ENCODE assay signal across 28 cellular contexts in genomic region chr9:112369817-112370216, GRCh38.
"Had no signal": no experiment of that assay in that cellular context is flagged by ENCODE, and none has a peak within 500 bp of the region (broad histone marks: within the 10 kb centered on the region; RNA-seq: fewer than 3 reads in every experiment).

No MANE protein-coding gene starts in this region.

- H3K27ac ChIP-seq: colonic mucosa, coronary artery, dorsolateral prefrontal cortex, epithelial cell of prostate, esophagus muscularis mucosa, esophagus squamous epithelium, foreskin keratinocyte, gastrocnemius medialis, gastroesophageal sphincter, heart left ventricle, heart right ventricle had no signal

- H3K36me3 ChIP-seq: colonic mucosa, esophagus muscularis mucosa, esophagus squamous epithelium, gastrocnemius medialis, gastroesophageal sphincter, heart left ventricle, heart right ventricle had no signal

- FAIRE-seq: colon, endometrium, endothelial cell of umbilical vein, frontal cortex had no signal

- H3K4me1 ChIP-seq: colonic mucosa, esophagus muscularis mucosa, esophagus squamous epithelium, gastrocnemius medialis, gastroesophageal sphincter, heart left ventricle, heart right ventricle had no signal

- H3K27me3 ChIP-seq: colonic mucosa, dorsolateral prefrontal cortex, esophagus muscularis mucosa, esophagus squamous epithelium, foreskin keratinocyte, gastrocnemius medialis, gastroesophageal sphincter, heart left ventricle, heart right ventricle had no signal

- H3K9me3 ChIP-seq: colonic mucosa, esophagus muscularis mucosa, gastrocnemius medialis had no signal

- H3K4me3 ChIP-seq: colonic mucosa, coronary artery, dorsolateral prefrontal cortex, esophagus muscularis mucosa, esophagus squamous epithelium, gastrocnemius medialis, gastroesophageal sphincter, heart left ventricle, heart right ventricle had no signal

- ATAC-seq: effector memory CD8-positive, alpha-beta T cell; esophagus mucosa; foreskin keratinocyte; gastrocnemius medialis; gastroesophageal sphincter; heart left ventricle; heart right ventricle had no signal

- DNase-seq: colonic mucosa; cortex of kidney; dermis blood vessel endothelial cell; dorsolateral prefrontal cortex; effector CD4-positive, alpha-beta T cell; effector CD8-positive, alpha-beta T cell; effector memory CD4-positive, alpha-beta T cell; effector memory CD8-positive, alpha-beta T cell; endodermal cell; erythroblast; esophagus squamous epithelium; foreskin fibroblast; foreskin keratinocyte; foreskin melanocyte; gastrocnemius medialis; glutamatergic neuron; head of caudate nucleus; heart left ventricle; heart right ventricle had no signal
